8 cellular contexts compared by ENCODE assay signal in the genomic region with DNA sequence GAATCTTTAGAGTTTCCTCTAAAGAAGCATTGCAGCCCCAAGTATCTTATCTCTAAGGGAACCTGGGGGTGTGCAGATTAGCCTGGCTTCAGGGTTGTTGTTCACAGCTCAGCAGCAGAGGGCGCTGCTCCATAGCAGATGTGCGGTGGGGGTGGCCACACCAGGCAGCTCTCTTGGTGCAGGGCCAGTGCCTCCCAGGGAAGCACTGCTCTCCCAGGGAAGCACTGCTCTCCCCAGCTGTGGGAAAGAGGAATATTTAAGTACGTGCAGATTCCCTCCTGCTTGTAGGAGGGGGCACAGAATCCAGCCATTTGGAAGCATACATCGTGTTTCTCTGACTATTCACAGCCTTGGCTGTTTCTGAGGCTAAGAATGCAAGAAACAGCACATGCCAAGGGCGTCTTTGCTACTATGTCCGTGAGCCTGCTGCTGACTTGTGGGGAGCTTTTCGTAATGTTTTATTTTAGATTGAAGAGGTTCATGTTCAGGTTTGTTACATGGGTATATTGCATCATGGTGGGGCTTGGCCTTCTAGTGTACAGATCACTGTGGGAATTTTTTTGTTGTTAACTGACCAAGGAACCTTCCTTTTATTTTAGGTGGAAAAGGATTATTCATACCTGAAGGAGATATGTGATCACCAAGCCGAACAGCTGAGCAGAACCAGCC.
A peak's percentile ranks its signal among the peaks of the same experiment; 100 is the strongest.
DNase-seq lines count a peak whose midpoint lies in the region; ATAC-seq and TF ChIP-seq lines count a peak whose summit lies in the region.

No MANE protein-coding gene starts in this region.

- no peak overlapping the region for H3K4me3 ChIP-seq in choroid plexus epithelial cell (ENCODE audit: low read depth, low read length)

- TF ChIP-seq CTCF in choroid plexus epithelial cell (conservative IDR thresholded peaks at IDR 0.05; ENCODE audit: low read depth, low read length) = peak; percentile 93

- DNase-seq in D341Med (ENCODE audit: low spot score) = peak; percentile 85
- peak; percentile 82 for DNase-seq in NCI-H510A treated with DMSO at 0.1 percent for 48 hours (lab: John Stamatoyannopoulos, UW)
- peak; percentile 87 for DNase-seq in activated CD4-positive, alpha-beta T cell treated with anti-CD3 and anti-CD28 coated beads for 48 hours
- peak; percentile 87 for DNase-seq in choroid plexus epithelial cell (ENCODE audit: low read depth)
- DNase-seq in left lobe of liver (ENCODE audit: low spot score) = peak; percentile 80
- peak; percentile 82 for DNase-seq in stimulated activated CD4-positive, alpha-beta T cell treated with anti-CD3 and anti-CD28 coated beads, Interleukin-4, amount 100 ng/mL, for 24 hours

- ATAC-seq in HG02678 (IDR thresholded peaks at IDR 0.05; ENCODE audit: unreplicated experiment) (peak; percentile 74), left lobe of liver (peak; percentile 100), GM21529 (IDR thresholded peaks at IDR 0.05; ENCODE audit: unreplicated experiment) (no peak)
